8 cellular contexts compared by ENCODE assay signal in genomic region chr2:44249269-44249668, GRCh38. TPM values are rescaled to one million over a fixed set of nuclear protein-coding genes. Genes with fewer than 3 reads are reported as not detected.
DNase-seq lines count a peak whose midpoint lies in the region; ATAC-seq, FAIRE-seq and TF ChIP-seq lines count a peak whose summit lies in the region.
"Not testable (repeated sequence)": the region's sequence is repeated elsewhere in the genome, so short reads cannot be mapped to it uniquely, and the experiment has no call there.
"Had no signal": no experiment of that assay in that cellular context is flagged by ENCODE, and none has a peak within 500 bp of the region (broad histone marks: within the 10 kb centered on the region; RNA-seq: fewer than 3 reads in every experiment).

No MANE protein-coding gene starts in this region.

- not testable (repeated sequence) for H3K4me3 Mint-ChIP-seq in WTC11

- POLR2A ChIA-PET in A549 (lab: Yijun Ruan, JAX); WTC11 (lab: Charles Lee): not testable (repeated sequence)

- H3K27me3 Mint-ChIP-seq in WTC11 (ENCODE audit: low read depth): not testable (repeated sequence)

- not testable (repeated sequence) for TF ChIP-seq CTCF in A549 (IDR thresholded peaks at IDR 0.05); WTC11 (IDR thresholded peaks at IDR 0.05)

- ATAC-seq in A549, WTC11: not testable (repeated sequence)

- not testable (repeated sequence) for TF ChIP-seq POLR2A in A549 (IDR thresholded peaks at IDR 0.05; ENCODE audit: low read length)

- H3K4me3 ChIP-seq in A549: not testable (repeated sequence)

- H3K4me2 ChIP-seq in A549: not testable (repeated sequence)

- peaks cover 41% of the 10 kb centered on the region for H3K4me1 ChIP-seq in A549

- CTCF ChIA-PET in A549 (lab: Yijun Ruan, JAX): interaction anchor here (1.7 to 34.3 kb wide), 2 partner anchors 41 to 206 kb away, joined by 6 to 548 read pairs; no protein-coding TSS in a partner anchor
- CTCF ChIA-PET in WTC11 (lab: Charles Lee): not testable (repeated sequence)

- H3K9me3 Mint-ChIP-seq in WTC11: peaks cover 22% of the 10 kb centered on the region

- peaks cover 28% of the 10 kb centered on the region for H3K9me3 ChIP-seq in A549

- not testable (repeated sequence) for TF ChIP-seq EP300 in A549 (IDR thresholded peaks at IDR 0.05); Ishikawa (IDR thresholded peaks at IDR 0.05; ENCODE audit: borderline replicate concordance)

- not testable (repeated sequence) for TF ChIP-seq RAD21 in A549 (conservative IDR thresholded peaks at IDR 0.05 in 1 of 2, IDR thresholded peaks at IDR 0.05 in 1 of 2); Ishikawa (IDR thresholded peaks at IDR 0.05; ENCODE audit: low read depth)

- DNase-seq in A549 (ENCODE audit: low read depth in 1 of 2, low spot score in 1 of 2); WTC11 (ENCODE audit: low spot score): not testable (repeated sequence)
- DNase-seq in kidney glomerular epithelial cell (lab: John Stamatoyannopoulos, UW) (peak; percentile 26), left kidney (ENCODE audit: low read depth, low spot score) (peak; percentile 37), renal cortical epithelial cell (ENCODE audit: low read depth) (peak; percentile 71)

- WGBS in A549 (ENCODE audit: missing lambda C conversion rate): 90% methylated on average over 6 of the region's 6 CpGs

- not testable (repeated sequence) for H3K36me3 Mint-ChIP-seq in WTC11

- peaks cover 30% of the 10 kb centered on the region for H3K4me1 Mint-ChIP-seq in WTC11

- not testable (repeated sequence) for H3K27ac ChIP-seq in A549

- FAIRE-seq in A549 (lab: Jason Lieb, UNC): not testable (repeated sequence)

- not testable (repeated sequence) for H3K27ac Mint-ChIP-seq in WTC11

TF ChIP-seq in A549, 52 proteins besides CTCF, POLR2A, EP300 and RAD21:
- TF ChIP-seq CHD4 (IDR thresholded peaks at IDR 0.05; ENCODE audit: borderline replicate concordance): 0 out of 2 replicates have a peak, but pooled peaks have one; percentile 37
TF ChIP-seq in A549: peak in this region for 1; not testable (repeated sequence) for 51.

TF ChIP-seq in Ishikawa, 13 proteins besides CTCF, POLR2A, EP300 and RAD21:
- peak; percentile 32; the same call in 1 of the 2 replicates for TF ChIP-seq TEAD4 (IDR thresholded peaks at IDR 0.05)

TF ChIP-seq in WTC11, 78 proteins besides CTCF, POLR2A, EP300 and RAD21:
- TF ChIP-seq ZNF121 (CRISPR knock-in tag; IDR thresholded peaks at IDR 0.05): 0 out of 2 replicates have a peak, but pooled peaks have one; percentile 15

RNA-seq across cellular contexts. Expression of gene SLC3A1, which starts 26.0 kb away (rescaled TPM):
- polyA plus RNA-seq in A549 (2011; rRNA removed) (7.1 and 7.2 TPM in 2 replicates), A549 (2017; fragmentation: RNase III; extraction: RNeasy Plus Mini Kit Qiagen cat#74134 plus additional on column Dnase treatment) (1.1 to 1.4 TPM (median 1.2 TPM) in 3 replicates)
- 2.1 TPM in 2 replicates for polyA plus RNA-seq in A549 (2012; cell fraction: cytosol; rRNA removed)
- polyA plus RNA-seq in A549 (2012; cell fraction: nucleus; rRNA removed): 0.68 and 1.3 TPM in 2 replicates
- polyA minus RNA-seq in A549 (2011; rRNA and poly(A)+ RNA removed): 2.6 and 3.0 TPM in 2 replicates
- total RNA-seq in WTC11 (2021) (0.11 to 0.15 TPM in 2 of 3 replicates, not detected in the other), renal cortical epithelial cell (9.0 and 58.3 TPM in 2 replicates)
- total RNA-seq: A673 had no signal
- polyA plus RNA-seq: CD14-positive monocyte had no signal
